ENCODE assay signal across 12 cellular contexts in genomic region chr7:150716939-150717338, GRCh38. TPM values are rescaled to one million over a fixed set of nuclear protein-coding genes. Genes with fewer than 3 reads are reported as not detected.
DNase-seq lines count a peak whose midpoint lies in the region; ATAC-seq and TF ChIP-seq lines count a peak whose summit lies in the region.
"Had no signal": no experiment of that assay in that cellular context is flagged by ENCODE, and none has a peak within 500 bp of the region (broad histone marks: within the 10 kb centered on the region; RNA-seq: fewer than 3 reads in every experiment).

No MANE protein-coding gene starts in this region.

- TF ChIP-seq POLR2A in breast epithelium (IDR thresholded peaks at IDR 0.05) = no peak

- H3K79me2 ChIP-seq in mammary epithelial cell (ENCODE audit: insufficient read depth, low read length) = no peaks in the 10 kb centered on the region

- in situ Hi-C loops in mammary epithelial cell (cut with MboI; ENCODE audit: low sequenced_read_pairs in 2 of 2) = no loop called here

- peak overlapping the region; percentile 83 for H3K27ac Mint-ChIP-seq in activated naive CD8-positive, alpha-beta T cell treated with anti-CD3 and anti-CD28 coated beads for 36 hours

- no peak for ATAC-seq in mucosa of descending colon

- H3K27me3 Mint-ChIP-seq in activated naive CD8-positive, alpha-beta T cell treated with anti-CD3 and anti-CD28 coated beads for 36 hours = no peaks in the 10 kb centered on the region

- H3K27ac ChIP-seq in breast epithelium (peak overlapping the region; percentile 30 to 83), mammary epithelial cell (ENCODE audit: insufficient read depth, low read depth, low read length) (no peak overlapping the region), tibial artery (no peak overlapping the region)
- H3K27ac ChIP-seq: PC-9, WERI-Rb-1 had no signal

- no peak overlapping the region for H3K4me2 ChIP-seq in mammary epithelial cell (ENCODE audit: insufficient read depth, low read depth, low read length)
- H3K4me2 ChIP-seq: PC-9 had no signal

- DNase-seq in breast epithelium (ENCODE audit: low spot score in 2 of 2) (no peak), mammary epithelial cell (no peak), mucosa of descending colon (no peak), tibial artery (no peak), NCI-H2196 (lab: John Stamatoyannopoulos, UW; ENCODE audit: unreplicated experiment) (no peak), amniotic stem cell (lab: John Stamatoyannopoulos, UW) (no peak), NCI-H526 (lab: John Stamatoyannopoulos, UW) (no peak)
- DNase-seq in activated naive CD8-positive, alpha-beta T cell treated with anti-CD3 and anti-CD28 coated beads for 36 hours = no peak
- DNase-seq: NCI-H187, PC-9, WERI-Rb-1 had no signal

- 44% methylated on average over 4 of the region's 4 CpGs for WGBS in mammary epithelial cell (ENCODE audit: low coverage, missing lambda C conversion rate)

- H2AFZ ChIP-seq in mammary epithelial cell (ENCODE audit: low read depth, low read length) = no peak overlapping the region
- H2AFZ ChIP-seq: PC-9 had no signal

- no TSS peak for BruUV-seq in mammary epithelial cell (replicated peaks; lab: Mats Ljungman, UMichigan)

- H3K4me3 ChIP-seq in breast epithelium (peak overlapping the region; percentile 39 to 63 (median 46)), mammary epithelial cell (replicated peaks in 1 of 3; ENCODE audit: insufficient read depth in 1 of 3, low read depth in 2 of 3, low read length in 3 of 3) (no peak overlapping the region), mucosa of descending colon (peak overlapping the region; percentile 6), tibial artery (peak overlapping the region; percentile 40 to 45)
- H3K4me3 ChIP-seq: PC-9 had no signal

- peaks cover 5 to 17% of the 10 kb centered on the region in 2 donors for H3K9me3 ChIP-seq in breast epithelium
- H3K9me3 ChIP-seq in mammary epithelial cell (replicated peaks; ENCODE audit: insufficient read depth, low read length) = no peaks in the 10 kb centered on the region
- H3K9me3 ChIP-seq in mucosa of descending colon = no peaks in the 10 kb centered on the region
- H3K9me3 ChIP-seq in tibial artery = peaks cover 0 to 9% (median 4%) of the 10 kb centered on the region in 3 donors

- CTCF ChIA-PET in mammary epithelial cell (lab: Charles Lee; ENCODE audit: low non-redundant PET) = no interaction called here

- H3K36me3 Mint-ChIP-seq in activated naive CD8-positive, alpha-beta T cell treated with anti-CD3 and anti-CD28 coated beads for 36 hours = peaks cover 56% of the 10 kb centered on the region

- no peak overlapping the region for H3K9ac ChIP-seq in mammary epithelial cell (ENCODE audit: insufficient read depth, low read length)

- peaks cover 43% of the 10 kb centered on the region for H3K4me1 Mint-ChIP-seq in activated naive CD8-positive, alpha-beta T cell treated with anti-CD3 and anti-CD28 coated beads for 36 hours

- H3K27me3 ChIP-seq in breast epithelium = no peaks in the 10 kb centered on the region
- H3K27me3 ChIP-seq in mammary epithelial cell (ENCODE audit: insufficient read depth, low read length) = peaks cover 1% of the 10 kb centered on the region
- H3K27me3 ChIP-seq in tibial artery = no peaks in the 10 kb centered on the region

- H3K36me3 ChIP-seq in breast epithelium (no peaks in the 10 kb centered on the region), mammary epithelial cell (ENCODE audit: insufficient read depth, low read length) (no peaks in the 10 kb centered on the region), mucosa of descending colon (ENCODE audit: low read depth) (no peaks in the 10 kb centered on the region), tibial artery (peaks cover 0 to 6% (median 0%) of the 10 kb centered on the region in 3 donors)
- H3K36me3 ChIP-seq: WERI-Rb-1 had no signal

- H3K4me1 ChIP-seq in breast epithelium (no peaks in the 10 kb centered on the region), mammary epithelial cell (ENCODE audit: insufficient read depth, low read length) (no peaks in the 10 kb centered on the region), mucosa of descending colon (ENCODE audit: low read depth) (no peaks in the 10 kb centered on the region), tibial artery (no peaks in the 10 kb centered on the region)

- dilution Hi-C loops in mammary epithelial cell (cut with HindIII; ENCODE audit: low sequenced_read_pairs) = no loop called here

- intact Hi-C loops in breast epithelium (cut with DNase I; ENCODE audit: low total_unique reads) (no loop called here), mammary epithelial cell (cut with micrococcal nuclease) (no loop called here), mucosa of descending colon (cut with DNase I, micrococcal nuclease) (no loop called here), tibial artery (cut with DNase I; ENCODE audit: low total_unique reads) (no loop called here)

- peaks cover 22% of the 10 kb centered on the region for H3K9me3 Mint-ChIP-seq in activated naive CD8-positive, alpha-beta T cell treated with anti-CD3 and anti-CD28 coated beads for 36 hours

- peak overlapping the region; percentile 76 for H3K4me3 Mint-ChIP-seq in activated naive CD8-positive, alpha-beta T cell treated with anti-CD3 and anti-CD28 coated beads for 36 hours

- no peaks in the 10 kb centered on the region for H4K20me1 ChIP-seq in mammary epithelial cell (ENCODE audit: insufficient read depth, low read length)

- TF ChIP-seq CTCF in breast epithelium (IDR thresholded peaks at IDR 0.05) (no peak), mammary epithelial cell (conservative IDR thresholded peaks at IDR 0.05 in 1 of 2, IDR thresholded peaks at IDR 0.05 in 1 of 2; ENCODE audit: extremely low read depth in 1 of 2, insufficient read depth in 1 of 2, low read depth in 1 of 2, low read length in 2 of 2) (no peak), mucosa of descending colon (IDR thresholded peaks at IDR 0.05) (no peak), tibial artery (IDR thresholded peaks at IDR 0.05) (no peak)

RNA-seq across cellular contexts. Expression of gene GIMAP1, which starts 0.5 kb away (rescaled TPM):
- 1 to 10 TPM; 3.5 to 9.0 (median 6.6) TPM for total RNA-seq in breast epithelium
- total RNA-seq in mammary epithelial cell = not detected
- polyA plus RNA-seq in mammary epithelial cell = not detected
- polyA minus RNA-seq in mammary epithelial cell = not detected
- 1 to 10 TPM; 6.1 to 6.2 TPM for total RNA-seq in activated naive CD8-positive, alpha-beta T cell treated with anti-CD3 and anti-CD28 coated beads for 36 hours
- total RNA-seq in mucosa of descending colon = 1 to 10 TPM in 2 of 3 donors, under 1 TPM in 1; 0.84 to 3.6 (median 2.9) TPM
- total RNA-seq: epithelial cell of proximal tubule, PC-9 had no signal

RNA-seq across cellular contexts. Expression of gene GIMAP5, which starts 20.3 kb away (rescaled TPM):
- total RNA-seq in breast epithelium = 10 to 100 TPM; 18.7 to 36.0 (median 30.5) TPM
- total RNA-seq in mammary epithelial cell = not detected
- polyA plus RNA-seq in mammary epithelial cell = not detected
- not detected for polyA minus RNA-seq in mammary epithelial cell
- 10 to 100 TPM; 47.1 to 48.2 TPM for total RNA-seq in activated naive CD8-positive, alpha-beta T cell treated with anti-CD3 and anti-CD28 coated beads for 36 hours
- total RNA-seq in mucosa of descending colon = 10 to 100 TPM in 1 of 3 donors, 1 to 10 TPM in 2; 3.1 to 10.3 (median 9.3) TPM
- total RNA-seq: epithelial cell of proximal tubule, PC-9 had no signal

RNA-seq across cellular contexts. Expression of gene GIMAP2, which starts 31.4 kb away (rescaled TPM):
- 10 to 100 TPM in 2 of 3 donors, 1 to 10 TPM in 1; 9.2 to 18.2 (median 10.7) TPM for total RNA-seq in breast epithelium
- total RNA-seq in mammary epithelial cell = 1 to 10 TPM; 1.3 to 1.4 TPM
- 0.31 TPM for polyA plus RNA-seq in mammary epithelial cell
- polyA minus RNA-seq in mammary epithelial cell = not detected
- 10 to 100 TPM; 40.7 to 41.2 TPM for total RNA-seq in activated naive CD8-positive, alpha-beta T cell treated with anti-CD3 and anti-CD28 coated beads for 36 hours
- total RNA-seq in mucosa of descending colon = 1 to 10 TPM; 8.1 to 8.6 (median 8.3) TPM
- total RNA-seq: epithelial cell of proximal tubule had no signal

Comparison
In these comparisons a context has a peak if more than half of its experiments do, and no peak if none do; other contexts are left out.
1. H3K27ac ChIP-seq: peak in breast epithelium (2 of 2); none in mammary epithelial cell (single experiment) and tibial artery (0 of 2).
2. H3K4me3 ChIP-seq: peak in breast epithelium (3 of 3), mucosa of descending colon (single experiment) and tibial artery (2 of 2); none in mammary epithelial cell (0 of 3).
3. RNA of gene GIMAP5, which starts 20.3 kb away (total RNA-seq): 47.1 to 48.2 TPM in activated naive CD8-positive, alpha-beta T cell treated with anti-CD3 and anti-CD28 coated beads for 36 hours, 18.7 to 36.0 TPM in breast epithelium and 3.1 to 10.3 TPM in mucosa of descending colon; not detected in mammary epithelial cell; every median in the first group is over 4 times any median in the second.